9 cellular contexts compared by ENCODE assay signal in the genomic region with DNA sequence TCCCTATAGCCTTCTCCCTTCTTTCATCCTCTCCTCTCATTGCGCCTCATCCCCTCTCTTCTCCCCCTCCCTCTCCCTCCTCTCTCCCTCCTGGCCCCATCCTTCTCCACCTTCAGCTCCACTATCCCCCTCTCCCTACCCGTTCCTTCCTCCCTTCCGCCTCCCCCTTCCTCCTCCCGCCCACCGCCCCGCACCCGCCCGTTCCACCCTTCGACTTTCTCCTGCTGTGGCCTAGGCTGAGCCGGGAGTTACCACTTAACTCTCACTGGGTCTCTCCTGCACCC. TPM values are rescaled to one million over a fixed set of nuclear protein-coding genes. Genes with fewer than 3 reads are reported as not detected.
DNase-seq lines count a peak whose midpoint lies in the region; ATAC-seq and TF ChIP-seq lines count a peak whose summit lies in the region.
"Had no signal": no experiment of that assay in that cellular context is flagged by ENCODE, and none has a peak within 500 bp of the region (broad histone marks: within the 10 kb centered on the region; RNA-seq: fewer than 3 reads in every experiment).

No MANE protein-coding gene starts in this region.

- peaks cover 30% of the 10 kb centered on the region for H3K36me3 Mint-ChIP-seq in endothelial cell (ENCODE audit: low read depth, unreplicated experiment)
- no peaks in the 10 kb centered on the region for H3K36me3 Mint-ChIP-seq in natural killer cell

- H3K27ac Mint-ChIP-seq in endothelial cell (ENCODE audit: unreplicated experiment) (peak overlapping the region; percentile 66), natural killer cell (no peak overlapping the region)

- H3K9me3 Mint-ChIP-seq in endothelial cell (ENCODE audit: unreplicated experiment) (no peaks in the 10 kb centered on the region), natural killer cell (no peaks in the 10 kb centered on the region)

- H3K4me3 ChIP-seq in left ventricle myocardium inferior (peak overlapping the region; percentile 77), aorta (ENCODE audit: low read length in 2 of 2) (peak overlapping the region; percentile 30 to 79)

- TF ChIP-seq CTCF in left ventricle myocardium inferior (IDR thresholded peaks at IDR 0.05; ENCODE audit: borderline replicate concordance), result no peak
- TF ChIP-seq CTCF in endothelial cell (IDR thresholded peaks at IDR 0.05; ENCODE audit: unreplicated experiment), result no peak
- no peak for TF ChIP-seq CTCF in natural killer cell (IDR thresholded peaks at IDR 0.05)

- DNase-seq in left ventricle myocardium inferior (no peak), Right ventricle myocardium inferior (ENCODE audit: missing footprints) (no peak), endothelial cell (ENCODE audit: low spot score) (no peak), natural killer cell (no peak), aorta (no peak), NCI-H748 (lab: John Stamatoyannopoulos, UW; ENCODE audit: unreplicated experiment) (no peak), NCI-H187 treated with DMSO at 0.1 percent for 48 hours (lab: John Stamatoyannopoulos, UW) (no peak)

- H3K4me1 Mint-ChIP-seq in endothelial cell (ENCODE audit: unreplicated experiment), result peaks cover 34% of the 10 kb centered on the region
- peaks cover 21 to 26% of the 10 kb centered on the region in 2 donors for H3K4me1 Mint-ChIP-seq in natural killer cell

- H3K27me3 ChIP-seq in left ventricle myocardium inferior (ENCODE audit: low read depth) (peaks cover 21% of the 10 kb centered on the region), aorta (ENCODE audit: control insufficient read depth in 1 of 2, insufficient read depth in 2 of 2, low read length in 1 of 2) (no peaks in the 10 kb centered on the region)

- peak overlapping the region; percentile 96 for H3K4me3 Mint-ChIP-seq in endothelial cell (ENCODE audit: unreplicated experiment)
- H3K4me3 Mint-ChIP-seq in natural killer cell, result peak overlapping the region; percentile 52

- H3K9me3 ChIP-seq in left ventricle myocardium inferior (replicated peaks), result no peaks in the 10 kb centered on the region
- H3K9me3 ChIP-seq in aorta (ENCODE audit: control insufficient read depth, low read length), result no peaks in the 10 kb centered on the region

- H3K4me1 ChIP-seq in left ventricle myocardium inferior, result peaks cover 36% of the 10 kb centered on the region
- no peaks in the 10 kb centered on the region for H3K4me1 ChIP-seq in aorta (ENCODE audit: control insufficient read depth in 1 of 2, insufficient read depth in 2 of 2, low read length in 2 of 2)

- intact Hi-C loops in left ventricle myocardium inferior (cut with micrococcal nuclease), result no loop called here
- intact Hi-C loops in Right ventricle myocardium inferior (cut with DNase I), result no loop called here
- intact Hi-C loops in natural killer cell (cut with micrococcal nuclease), result no loop called here
- intact Hi-C loops in aorta (cut with DNase I), result no loop called here

- no peaks in the 10 kb centered on the region for H3K36me3 ChIP-seq in left ventricle myocardium inferior
- H3K36me3 ChIP-seq in aorta (ENCODE audit: control insufficient read depth in 1 of 2, insufficient read depth in 2 of 2, low read length in 1 of 2), result peaks cover 4 to 7% of the 10 kb centered on the region in 2 donors

- H3K27ac ChIP-seq in left ventricle myocardium inferior (replicated peaks), result peak overlapping the region; percentile 82
- peak overlapping the region in 1 of 2 donors; percentile 4 for H3K27ac ChIP-seq in aorta (ENCODE audit: low read depth in 1 of 2, low read length in 2 of 2)

- ATAC-seq in Right ventricle myocardium inferior (no peak), natural killer cell (no peak), aorta (ENCODE audit: low FRiP score) (no peak), HG02938 (IDR thresholded peaks at IDR 0.05; ENCODE audit: unreplicated experiment) (no peak)

- H3K27me3 Mint-ChIP-seq in endothelial cell (ENCODE audit: unreplicated experiment) (peaks cover 4% of the 10 kb centered on the region), natural killer cell (ENCODE audit: low read depth in 2 of 2) (peaks cover 48 to 55% of the 10 kb centered on the region in 2 donors)

- WGBS in aorta, 2 donors, result 4 to 8% methylated on average over 10 of the region's 10 CpGs

RNA-seq across cellular contexts. Expression of gene NPR1, which starts 1.6 kb away (rescaled TPM):
- total RNA-seq in left ventricle myocardium inferior (10.4 TPM), Right ventricle myocardium inferior (14.6 TPM), endothelial cell (ENCODE audit: unreplicated experiment) (57.1 TPM), natural killer cell (not detected), aorta (100 to 1,000 TPM; 116 to 168 TPM)
- 100 to 1,000 TPM in 1 of 2 donors, 10 to 100 TPM in 1; 39.4 to 110 TPM for polyA plus RNA-seq in aorta
- total RNA-seq: M059J had no signal

RNA-seq across cellular contexts. Expression of gene ILF2, which starts 9.3 kb away (rescaled TPM):
- 61.6 TPM for total RNA-seq in left ventricle myocardium inferior
- 60.4 TPM for total RNA-seq in Right ventricle myocardium inferior
- total RNA-seq in endothelial cell (ENCODE audit: unreplicated experiment), result 216 TPM
- total RNA-seq in natural killer cell, result 100 to 1,000 TPM in 2 of 3 donors, 10 to 100 TPM in 1; 97.6 to 134 (median 110) TPM
- total RNA-seq in aorta, result 10 to 100 TPM; 70.6 to 82.9 TPM
- 10 to 100 TPM; 67.0 to 72.8 TPM for polyA plus RNA-seq in aorta

RNA-seq across cellular contexts. Expression of gene SNAPIN, which starts 21.6 kb away (rescaled TPM):
- total RNA-seq in left ventricle myocardium inferior (67.0 TPM), Right ventricle myocardium inferior (64.0 TPM), endothelial cell (ENCODE audit: unreplicated experiment) (23.6 TPM), natural killer cell (10 to 100 TPM; 21.0 to 25.5 (median 23.5) TPM), aorta (10 to 100 TPM; 30.4 to 35.4 TPM)
- polyA plus RNA-seq in aorta, result 10 to 100 TPM; 52.6 to 55.6 TPM

RNA-seq across cellular contexts. Expression of gene CHTOP, which starts 46.2 kb away (rescaled TPM):
- 75.5 TPM for total RNA-seq in left ventricle myocardium inferior
- total RNA-seq in Right ventricle myocardium inferior, result 72.1 TPM
- total RNA-seq in endothelial cell (ENCODE audit: unreplicated experiment), result 59.3 TPM
- total RNA-seq in natural killer cell, result 100 to 1,000 TPM in 2 of 3 donors, 10 to 100 TPM in 1; 94.7 to 110 (median 106) TPM
- total RNA-seq in aorta, result 10 to 100 TPM; 54.3 to 57.0 TPM
- polyA plus RNA-seq in aorta, result 10 to 100 TPM; 34.4 to 51.8 TPM

RNA-seq across cellular contexts. Expression of gene INTS3, which starts 47.8 kb away (rescaled TPM):
- total RNA-seq in left ventricle myocardium inferior (34.3 TPM), Right ventricle myocardium inferior (33.0 TPM), endothelial cell (ENCODE audit: unreplicated experiment) (69.4 TPM), natural killer cell (10 to 100 TPM; 44.3 to 55.3 (median 44.5) TPM), aorta (10 to 100 TPM; 52.2 to 76.7 TPM)
- 100 to 1,000 TPM in 1 of 2 donors, 10 to 100 TPM in 1; 10.9 to 101 TPM for polyA plus RNA-seq in aorta

Comparison
In these comparisons a context has a peak if more than half of its experiments do, and no peak if none do; other contexts are left out.
1. RNA of gene NPR1, which starts 1.6 kb away (total RNA-seq): 116 to 168 TPM in aorta, 57.1 TPM in endothelial cell (single experiment), 14.6 TPM in Right ventricle myocardium inferior (single experiment) and 10.4 TPM in left ventricle myocardium inferior (single experiment); not detected in natural killer cell; every median in the first group is over 10 times any median in the second.